20 cellular contexts compared by ENCODE assay signal in the genomic region with DNA sequence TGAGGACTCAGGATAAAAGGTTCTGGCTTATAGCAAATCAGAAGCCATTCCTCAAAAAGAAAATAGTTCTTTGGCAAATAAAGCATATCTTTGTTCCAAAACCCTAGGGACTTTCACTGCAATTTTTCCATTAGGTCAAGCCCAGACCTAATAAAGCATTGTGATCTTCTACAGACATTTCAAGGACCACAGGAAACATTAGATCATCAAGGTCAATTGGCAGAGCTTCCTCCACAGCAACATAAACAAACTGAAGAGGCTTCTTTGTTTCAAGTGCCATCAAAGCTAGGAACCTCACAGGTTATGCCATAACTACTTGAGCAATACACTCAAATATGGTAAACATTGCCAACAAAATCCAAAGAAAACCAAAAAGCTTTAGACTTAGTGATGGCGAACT.
DNase-seq lines count a peak whose midpoint lies in the region; ATAC-seq and TF ChIP-seq lines count a peak whose summit lies in the region.
"Had no signal": no experiment of that assay in that cellular context is flagged by ENCODE, and none has a peak within 500 bp of the region (broad histone marks: within the 10 kb centered on the region; RNA-seq: fewer than 3 reads in every experiment).

No MANE protein-coding gene starts in this region.

- no peaks in the 10 kb centered on the region for H3K9me3 Mint-ChIP-seq in GM23338
- peaks cover 0 to 13% (median 0%) of the 10 kb centered on the region in 9 donors for H3K9me3 Mint-ChIP-seq in naive thymus-derived CD8-positive, alpha-beta T cell

- H3K9me2 ChIP-seq in GM23338 (ENCODE audit: insufficient read depth), result no peaks in the 10 kb centered on the region

- H3K4me1 Mint-ChIP-seq in GM23338, result no peaks in the 10 kb centered on the region
- no peaks in the 10 kb centered on the region for H3K4me1 Mint-ChIP-seq in naive thymus-derived CD8-positive, alpha-beta T cell
- H3K4me1 Mint-ChIP-seq: CD4-positive, alpha-beta memory T cell; nephron progenitor cell; stimulated activated naive CD8-positive, alpha-beta T cell treated with anti-CD3 and anti-CD28 coated beads, Interleukin-15, amount 100 ng/mL, for 72 hours had no signal

- H2AFZ ChIP-seq in GM23338, result no peak overlapping the region

- H3K36me3 Mint-ChIP-seq in GM23338 (ENCODE audit: low read depth), result no peaks in the 10 kb centered on the region
- no peaks in the 10 kb centered on the region for H3K36me3 Mint-ChIP-seq in naive thymus-derived CD8-positive, alpha-beta T cell
- H3K36me3 Mint-ChIP-seq: CD4-positive, alpha-beta memory T cell had no signal

- DNase-seq in DMS53 treated with DMSO at 0.1 percent for 48 hours (lab: John Stamatoyannopoulos, UW; ENCODE audit: unreplicated experiment) (peak; percentile 47), NCI-H2029 (lab: John Stamatoyannopoulos, UW) (peak; percentile 29), fibroblast of mammary gland (ENCODE audit: low read depth) (peak; percentile 40), lung microvascular endothelial cell (ENCODE audit: low read depth in 2 of 2) (peak; percentile 69 to 79), GM23338 (ENCODE audit: low spot score) (no peak), head of caudate nucleus (no peak)
- DNase-seq in naive thymus-derived CD8-positive, alpha-beta T cell, result no peak
- DNase-seq: activated CD8-positive, alpha-beta memory T cell treated with anti-CD3 and anti-CD28 coated beads for 24 hours; activated naive CD4-positive, alpha-beta T cell treated with anti-CD3 and anti-CD28 coated beads, Interleukin-2, amount 50 U/mL, for 16 hours; activated T-cell treated with anti-CD3 and anti-CD28 coated beads, Interleukin-2, amount 50 U/mL, for 48 hours; CD4-positive, alpha-beta memory T cell; DND-41; hypothalamus; islet precursor cell; NCI-H1048; NCI-H526; nephron progenitor cell; small intestine; stimulated activated CD4-positive, alpha-beta T cell treated with anti-CD3 and anti-CD28 coated beads, Interleukin-2, amount 100 ng/mL, for 48 hours; stimulated activated naive CD8-positive, alpha-beta T cell treated with anti-CD3 and anti-CD28 coated beads, Interleukin-15, amount 100 ng/mL, for 72 hours had no signal

- H3K27me3 Mint-ChIP-seq in GM23338 (ENCODE audit: insufficient read depth, low read depth, poor library complexity), result no peaks in the 10 kb centered on the region
- H3K27me3 Mint-ChIP-seq in naive thymus-derived CD8-positive, alpha-beta T cell, result peaks cover 5 to 63% (median 16%) of the 10 kb centered on the region in 5 donors

- H3K4me1 ChIP-seq in GM23338 (ENCODE audit: insufficient read depth), result no peaks in the 10 kb centered on the region

- ATAC-seq in GM23338, result no peak
- no peak for ATAC-seq in naive thymus-derived CD8-positive, alpha-beta T cell
- ATAC-seq: stimulated activated naive CD8-positive, alpha-beta T cell treated with anti-CD3 and anti-CD28 coated beads, Interleukin-15, amount 100 ng/mL, for 72 hours had no signal

- no peaks in the 10 kb centered on the region for H3K27me3 ChIP-seq in GM23338 (ENCODE audit: insufficient read depth)

- POLR2A ChIA-PET in naive thymus-derived CD8-positive, alpha-beta T cell (lab: Charles Lee), result no interaction called here

- H3K4me3 ChIP-seq in fibroblast of mammary gland (ENCODE audit: control insufficient read depth, low read depth, low read length) (no peak overlapping the region), GM23338 (no peak overlapping the region)

- no peak overlapping the region for H3K4me2 ChIP-seq in GM23338

- no peak for TF ChIP-seq CTCF in fibroblast of mammary gland (conservative IDR thresholded peaks at IDR 0.05; ENCODE audit: control insufficient read depth, insufficient read depth, low read depth, low read length)
- TF ChIP-seq CTCF in GM23338 (conservative IDR thresholded peaks at IDR 0.05; ENCODE audit: low read depth in 2 of 2), result no peak

- no peak overlapping the region for H3K4me3 Mint-ChIP-seq in GM23338
- no peak overlapping the region for H3K4me3 Mint-ChIP-seq in naive thymus-derived CD8-positive, alpha-beta T cell
- H3K4me3 Mint-ChIP-seq: CD4-positive, alpha-beta memory T cell; nephron progenitor cell; stimulated activated naive CD8-positive, alpha-beta T cell treated with anti-CD3 and anti-CD28 coated beads, Interleukin-15, amount 100 ng/mL, for 72 hours had no signal

- no peaks in the 10 kb centered on the region for H3K79me2 ChIP-seq in GM23338 (replicated peaks; ENCODE audit: insufficient read depth)

- H3F3A ChIP-seq in GM23338 (replicated peaks; ENCODE audit: low read depth), result no peaks in the 10 kb centered on the region

- intact Hi-C loops in head of caudate nucleus (cut with DNase I), result no loop called here

- no peaks in the 10 kb centered on the region for H4K20me1 ChIP-seq in GM23338 (replicated peaks; ENCODE audit: insufficient read depth)

- no peaks in the 10 kb centered on the region for H3K36me3 ChIP-seq in GM23338 (ENCODE audit: insufficient read depth)

- no peak overlapping the region for H3K27ac ChIP-seq in GM23338 (ENCODE audit: low read depth)

- no peak overlapping the region for H3K27ac Mint-ChIP-seq in GM23338
- no peak overlapping the region for H3K27ac Mint-ChIP-seq in naive thymus-derived CD8-positive, alpha-beta T cell
- H3K27ac Mint-ChIP-seq: CD4-positive, alpha-beta memory T cell; nephron progenitor cell; stimulated activated naive CD8-positive, alpha-beta T cell treated with anti-CD3 and anti-CD28 coated beads, Interleukin-15, amount 100 ng/mL, for 72 hours had no signal

TF ChIP-seq in GM23338, 12 proteins besides CTCF, POLR2A, EP300 and RAD21:
- TF ChIP-seq EZH2 (IDR thresholded peaks at IDR 0.05; ENCODE audit: low read depth, unreplicated experiment) (no peak), POLR2AphosphoS5 (IDR thresholded peaks at IDR 0.05; ENCODE audit: low read depth) (no peak), NANOG (IDR thresholded peaks at IDR 0.05; ENCODE audit: borderline replicate concordance) (no peak)

Comparison
In these comparisons a context has a peak if more than half of its experiments do, and no peak if none do; other contexts are left out.
1. DNase-seq: peak in DMS53 treated with DMSO at 0.1 percent for 48 hours (single experiment), NCI-H2029 (single experiment), fibroblast of mammary gland (single experiment) and lung microvascular endothelial cell (2 of 2); none in GM23338 (single experiment), naive thymus-derived CD8-positive, alpha-beta T cell (0 of 10) and head of caudate nucleus (0 of 42).